Comparison of ENCODE assay signal across 1 cellular context in the genomic region with DNA sequence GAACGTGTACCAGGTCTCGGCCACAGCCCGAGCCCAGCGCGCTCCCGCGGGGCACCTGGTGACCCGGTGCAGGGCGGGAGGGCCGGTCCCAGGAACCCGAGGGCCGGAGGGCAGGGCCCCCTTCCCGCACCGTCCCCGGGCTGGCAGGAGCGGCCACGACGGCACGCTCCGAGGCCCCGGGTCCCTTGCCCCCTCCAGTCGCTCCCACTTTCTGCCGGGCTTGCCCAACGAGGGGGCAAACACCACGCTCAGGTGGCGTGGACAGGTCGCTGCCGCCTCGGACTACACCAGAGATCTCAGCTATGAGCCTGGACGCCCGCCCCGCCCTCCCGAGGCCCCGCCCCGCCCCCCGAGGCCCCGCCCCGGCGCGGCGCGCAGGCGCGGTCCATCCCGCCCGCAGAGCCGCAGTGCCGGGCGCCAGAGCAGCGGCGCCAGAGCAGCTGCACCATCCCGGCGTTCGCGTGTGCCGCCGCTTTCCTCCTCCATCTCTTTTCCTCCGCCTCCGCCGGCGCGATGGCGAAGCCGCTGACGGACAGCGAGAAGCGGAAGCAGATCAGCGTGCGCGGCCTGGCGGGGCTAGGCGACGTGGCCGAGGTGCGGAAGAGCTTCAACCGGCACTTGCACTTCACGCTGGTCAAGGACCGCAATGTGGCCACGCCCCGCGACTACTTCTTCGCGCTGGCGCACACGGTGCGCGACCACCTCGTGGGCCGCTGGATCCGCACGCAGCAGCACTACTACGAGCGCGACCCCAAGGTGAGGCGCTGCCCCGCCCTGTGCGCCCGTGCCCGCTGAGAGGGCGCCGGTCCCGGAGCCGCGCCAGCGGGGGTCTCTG.
TF ChIP-seq lines count a peak whose summit lies in the region.

A gene (plus strand): TSS at position 420 of the 835 bp plus-strand sequence. CDS start 94 bp downstream, at position 514.

TF ChIP-seq in HepG2, 621 proteins besides CTCF, POLR2A, EP300 and RAD21 (continued from another document and continues in another):
- TF ChIP-seq, protein P1, sequence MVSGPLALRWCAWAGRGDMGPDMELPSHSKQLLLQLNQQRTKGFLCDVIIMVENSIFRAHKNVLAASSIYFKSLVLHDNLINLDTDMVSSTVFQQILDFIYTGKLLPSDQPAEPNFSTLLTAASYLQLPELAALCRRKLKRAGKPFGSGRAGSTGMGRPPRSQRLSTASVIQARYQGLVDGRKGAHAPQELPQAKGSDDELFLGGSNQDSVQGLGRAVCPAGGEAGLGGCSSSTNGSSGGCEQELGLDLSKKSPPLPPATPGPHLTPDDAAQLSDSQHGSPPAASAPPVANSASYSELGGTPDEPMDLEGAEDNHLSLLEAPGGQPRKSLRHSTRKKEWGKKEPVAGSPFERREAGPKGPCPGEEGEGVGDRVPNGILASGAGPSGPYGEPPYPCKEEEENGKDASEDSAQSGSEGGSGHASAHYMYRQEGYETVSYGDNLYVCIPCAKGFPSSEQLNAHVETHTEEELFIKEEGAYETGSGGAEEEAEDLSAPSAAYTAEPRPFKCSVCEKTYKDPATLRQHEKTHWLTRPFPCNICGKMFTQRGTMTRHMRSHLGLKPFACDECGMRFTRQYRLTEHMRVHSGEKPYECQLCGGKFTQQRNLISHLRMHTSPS (CRISPR knock-in tag; IDR thresholded peaks at IDR 0.05; ENCODE audit: low read depth): peak; percentile 43; the same call in 1 of the 2 replicates
- peak; percentile 65 for TF ChIP-seq ESRRA (CRISPR knock-in tag; IDR thresholded peaks at IDR 0.05; ENCODE audit: low read depth)
- peak; percentile 95 for TF ChIP-seq ZNF274 (CRISPR knock-in tag; IDR thresholded peaks at IDR 0.05)
- TF ChIP-seq, protein P2, sequence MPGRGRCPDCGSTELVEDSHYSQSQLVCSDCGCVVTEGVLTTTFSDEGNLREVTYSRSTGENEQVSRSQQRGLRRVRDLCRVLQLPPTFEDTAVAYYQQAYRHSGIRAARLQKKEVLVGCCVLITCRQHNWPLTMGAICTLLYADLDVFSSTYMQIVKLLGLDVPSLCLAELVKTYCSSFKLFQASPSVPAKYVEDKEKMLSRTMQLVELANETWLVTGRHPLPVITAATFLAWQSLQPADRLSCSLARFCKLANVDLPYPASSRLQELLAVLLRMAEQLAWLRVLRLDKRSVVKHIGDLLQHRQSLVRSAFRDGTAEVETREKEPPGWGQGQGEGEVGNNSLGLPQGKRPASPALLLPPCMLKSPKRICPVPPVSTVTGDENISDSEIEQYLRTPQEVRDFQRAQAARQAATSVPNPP (CRISPR knock-in tag; IDR thresholded peaks at IDR 0.05): peak; percentile 74; the same call in 1 of the 2 replicates
- peak; percentile 99 for TF ChIP-seq CHCHD3 (CRISPR knock-in tag; IDR thresholded peaks at IDR 0.05)
- TF ChIP-seq, protein P3, sequence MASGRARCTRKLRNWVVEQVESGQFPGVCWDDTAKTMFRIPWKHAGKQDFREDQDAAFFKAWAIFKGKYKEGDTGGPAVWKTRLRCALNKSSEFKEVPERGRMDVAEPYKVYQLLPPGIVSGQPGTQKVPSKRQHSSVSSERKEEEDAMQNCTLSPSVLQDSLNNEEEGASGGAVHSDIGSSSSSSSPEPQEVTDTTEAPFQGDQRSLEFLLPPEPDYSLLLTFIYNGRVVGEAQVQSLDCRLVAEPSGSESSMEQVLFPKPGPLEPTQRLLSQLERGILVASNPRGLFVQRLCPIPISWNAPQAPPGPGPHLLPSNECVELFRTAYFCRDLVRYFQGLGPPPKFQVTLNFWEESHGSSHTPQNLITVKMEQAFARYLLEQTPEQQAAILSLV (CRISPR knock-in tag; IDR thresholded peaks at IDR 0.05; ENCODE audit: borderline replicate concordance): peak; percentile 94
- TF ChIP-seq WIZ (CRISPR knock-in tag; IDR thresholded peaks at IDR 0.05): peak; percentile 34
- TF ChIP-seq STAT5B (CRISPR knock-in tag; IDR thresholded peaks at IDR 0.05): peak; percentile 90
- peak; percentile 16; the same call in 1 of the 2 replicates for TF ChIP-seq NCOA1 (CRISPR knock-in tag; IDR thresholded peaks at IDR 0.05)
- peak; percentile 53 for TF ChIP-seq ZNF121 (CRISPR knock-in tag; IDR thresholded peaks at IDR 0.05)
- peak; percentile 86; the same call in 1 of the 2 replicates for TF ChIP-seq ZNF552 (CRISPR knock-in tag; IDR thresholded peaks at IDR 0.05; ENCODE audit: borderline replicate concordance)
- TF ChIP-seq ZNF543 (CRISPR knock-in tag; IDR thresholded peaks at IDR 0.05): peak; percentile 95
- peak; percentile 80 for TF ChIP-seq XRCC5 (optimal IDR thresholded peaks at IDR 0.05; ENCODE audit: low read length)
- TF ChIP-seq NFIC (IDR thresholded peaks at IDR 0.05; ENCODE audit: low read length): no peak
- TF ChIP-seq, protein P4, sequence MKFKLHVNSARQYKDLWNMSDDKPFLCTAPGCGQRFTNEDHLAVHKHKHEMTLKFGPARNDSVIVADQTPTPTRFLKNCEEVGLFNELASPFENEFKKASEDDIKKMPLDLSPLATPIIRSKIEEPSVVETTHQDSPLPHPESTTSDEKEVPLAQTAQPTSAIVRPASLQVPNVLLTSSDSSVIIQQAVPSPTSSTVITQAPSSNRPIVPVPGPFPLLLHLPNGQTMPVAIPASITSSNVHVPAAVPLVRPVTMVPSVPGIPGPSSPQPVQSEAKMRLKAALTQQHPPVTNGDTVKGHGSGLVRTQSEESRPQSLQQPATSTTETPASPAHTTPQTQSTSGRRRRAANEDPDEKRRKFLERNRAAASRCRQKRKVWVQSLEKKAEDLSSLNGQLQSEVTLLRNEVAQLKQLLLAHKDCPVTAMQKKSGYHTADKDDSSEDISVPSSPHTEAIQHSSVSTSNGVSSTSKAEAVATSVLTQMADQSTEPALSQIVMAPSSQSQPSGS (CRISPR knock-in tag; IDR thresholded peaks at IDR 0.05): peak; percentile 73
- TF ChIP-seq ZNF549 (CRISPR knock-in tag; IDR thresholded peaks at IDR 0.05): no peak
- TF ChIP-seq ZNF44 (CRISPR knock-in tag; IDR thresholded peaks at IDR 0.05): peak; percentile 94
- no peak for TF ChIP-seq SRSF9 (IDR thresholded peaks at IDR 0.05; ENCODE audit: borderline replicate concordance, insufficient read depth, low read depth, low read length, poor library complexity, severe bottlenecking)
- no peak for TF ChIP-seq ZNF460 (CRISPR knock-in tag; IDR thresholded peaks at IDR 0.05; ENCODE audit: borderline replicate concordance)
- TF ChIP-seq SCMH1 (CRISPR knock-in tag; IDR thresholded peaks at IDR 0.05; ENCODE audit: borderline replicate concordance): no peak
- TF ChIP-seq, protein P5, sequence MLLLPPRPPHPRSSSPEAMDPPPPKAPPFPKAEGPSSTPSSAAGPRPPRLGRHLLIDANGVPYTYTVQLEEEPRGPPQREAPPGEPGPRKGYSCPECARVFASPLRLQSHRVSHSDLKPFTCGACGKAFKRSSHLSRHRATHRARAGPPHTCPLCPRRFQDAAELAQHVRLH (CRISPR knock-in tag; IDR thresholded peaks at IDR 0.05; ENCODE audit: borderline replicate concordance, low read depth): peak; percentile 96
- TF ChIP-seq SRY (CRISPR knock-in tag; IDR thresholded peaks at IDR 0.05): peak; percentile 92; the same call in 1 of the 2 replicates
- TF ChIP-seq, protein P6, sequence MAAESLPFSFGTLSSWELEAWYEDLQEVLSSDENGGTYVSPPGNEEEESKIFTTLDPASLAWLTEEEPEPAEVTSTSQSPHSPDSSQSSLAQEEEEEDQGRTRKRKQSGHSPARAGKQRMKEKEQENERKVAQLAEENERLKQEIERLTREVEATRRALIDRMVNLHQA (CRISPR knock-in tag; IDR thresholded peaks at IDR 0.05): no peak
- TF ChIP-seq GPN1 (CRISPR knock-in tag; IDR thresholded peaks at IDR 0.05; ENCODE audit: borderline replicate concordance): peak; percentile 75; the same call in 1 of the 2 replicates
- peak; percentile 98 for TF ChIP-seq ZNF891 (CRISPR knock-in tag; IDR thresholded peaks at IDR 0.05)
- TF ChIP-seq, protein P7, sequence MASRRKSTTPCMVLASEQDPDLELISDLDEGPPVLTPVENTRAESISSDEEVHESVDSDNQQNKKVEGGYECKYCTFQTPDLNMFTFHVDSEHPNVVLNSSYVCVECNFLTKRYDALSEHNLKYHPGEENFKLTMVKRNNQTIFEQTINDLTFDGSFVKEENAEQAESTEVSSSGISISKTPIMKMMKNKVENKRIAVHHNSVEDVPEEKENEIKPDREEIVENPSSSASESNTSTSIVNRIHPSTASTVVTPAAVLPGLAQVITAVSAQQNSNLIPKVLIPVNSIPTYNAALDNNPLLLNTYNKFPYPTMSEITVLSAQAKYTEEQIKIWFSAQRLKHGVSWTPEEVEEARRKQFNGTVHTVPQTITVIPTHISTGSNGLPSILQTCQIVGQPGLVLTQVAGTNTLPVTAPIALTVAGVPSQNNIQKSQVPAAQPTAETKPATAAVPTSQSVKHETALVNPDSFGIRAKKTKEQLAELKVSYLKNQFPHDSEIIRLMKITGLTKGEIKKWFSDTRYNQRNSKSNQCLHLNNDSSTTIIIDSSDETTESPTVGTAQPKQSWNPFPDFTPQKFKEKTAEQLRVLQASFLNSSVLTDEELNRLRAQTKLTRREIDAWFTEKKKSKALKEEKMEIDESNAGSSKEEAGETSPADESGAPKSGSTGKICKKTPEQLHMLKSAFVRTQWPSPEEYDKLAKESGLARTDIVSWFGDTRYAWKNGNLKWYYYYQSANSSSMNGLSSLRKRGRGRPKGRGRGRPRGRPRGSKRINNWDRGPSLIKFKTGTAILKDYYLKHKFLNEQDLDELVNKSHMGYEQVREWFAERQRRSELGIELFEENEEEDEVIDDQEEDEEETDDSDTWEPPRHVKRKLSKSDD (CRISPR knock-in tag; IDR thresholded peaks at IDR 0.05; ENCODE audit: low read depth): peak; percentile 92
- TF ChIP-seq ZNF3 (CRISPR knock-in tag; IDR thresholded peaks at IDR 0.05): 0 out of 2 replicates have a peak, but pooled peaks have one; percentile 8
- TF ChIP-seq FOSL1 (CRISPR knock-in tag; IDR thresholded peaks at IDR 0.05; ENCODE audit: borderline replicate concordance): peak; percentile 55; the same call in 1 of the 2 replicates
- peak; percentile 11; the same call in 1 of the 2 replicates for TF ChIP-seq NR2F2 (IDR thresholded peaks at IDR 0.05; ENCODE audit: borderline replicate concordance, low read depth)
- TF ChIP-seq, protein P8, sequence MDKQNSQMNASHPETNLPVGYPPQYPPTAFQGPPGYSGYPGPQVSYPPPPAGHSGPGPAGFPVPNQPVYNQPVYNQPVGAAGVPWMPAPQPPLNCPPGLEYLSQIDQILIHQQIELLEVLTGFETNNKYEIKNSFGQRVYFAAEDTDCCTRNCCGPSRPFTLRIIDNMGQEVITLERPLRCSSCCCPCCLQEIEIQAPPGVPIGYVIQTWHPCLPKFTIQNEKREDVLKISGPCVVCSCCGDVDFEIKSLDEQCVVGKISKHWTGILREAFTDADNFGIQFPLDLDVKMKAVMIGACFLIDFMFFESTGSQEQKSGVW (CRISPR knock-in tag; IDR thresholded peaks at IDR 0.05; ENCODE audit: borderline replicate concordance): no peak
- peak; percentile 89 for TF ChIP-seq ZSCAN9 (CRISPR knock-in tag; IDR thresholded peaks at IDR 0.05; ENCODE audit: borderline replicate concordance)
- TF ChIP-seq ZNF564 (CRISPR knock-in tag; IDR thresholded peaks at IDR 0.05): peak; percentile 72; the same call in 1 of the 2 replicates
- TF ChIP-seq GABPB1 (CRISPR knock-in tag; IDR thresholded peaks at IDR 0.05): peak; percentile 90
- TF ChIP-seq, protein P9, sequence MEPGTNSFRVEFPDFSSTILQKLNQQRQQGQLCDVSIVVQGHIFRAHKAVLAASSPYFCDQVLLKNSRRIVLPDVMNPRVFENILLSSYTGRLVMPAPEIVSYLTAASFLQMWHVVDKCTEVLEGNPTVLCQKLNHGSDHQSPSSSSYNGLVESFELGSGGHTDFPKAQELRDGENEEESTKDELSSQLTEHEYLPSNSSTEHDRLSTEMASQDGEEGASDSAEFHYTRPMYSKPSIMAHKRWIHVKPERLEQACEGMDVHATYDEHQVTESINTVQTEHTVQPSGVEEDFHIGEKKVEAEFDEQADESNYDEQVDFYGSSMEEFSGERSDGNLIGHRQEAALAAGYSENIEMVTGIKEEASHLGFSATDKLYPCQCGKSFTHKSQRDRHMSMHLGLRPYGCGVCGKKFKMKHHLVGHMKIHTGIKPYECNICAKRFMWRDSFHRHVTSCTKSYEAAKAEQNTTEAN (CRISPR knock-in tag; conservative IDR thresholded peaks at IDR 0.05): peak; percentile 68; the same call in 1 of the 2 replicates
- peak; percentile 87 for TF ChIP-seq RXRA (CRISPR knock-in tag; IDR thresholded peaks at IDR 0.05)
- TF ChIP-seq, protein P10, sequence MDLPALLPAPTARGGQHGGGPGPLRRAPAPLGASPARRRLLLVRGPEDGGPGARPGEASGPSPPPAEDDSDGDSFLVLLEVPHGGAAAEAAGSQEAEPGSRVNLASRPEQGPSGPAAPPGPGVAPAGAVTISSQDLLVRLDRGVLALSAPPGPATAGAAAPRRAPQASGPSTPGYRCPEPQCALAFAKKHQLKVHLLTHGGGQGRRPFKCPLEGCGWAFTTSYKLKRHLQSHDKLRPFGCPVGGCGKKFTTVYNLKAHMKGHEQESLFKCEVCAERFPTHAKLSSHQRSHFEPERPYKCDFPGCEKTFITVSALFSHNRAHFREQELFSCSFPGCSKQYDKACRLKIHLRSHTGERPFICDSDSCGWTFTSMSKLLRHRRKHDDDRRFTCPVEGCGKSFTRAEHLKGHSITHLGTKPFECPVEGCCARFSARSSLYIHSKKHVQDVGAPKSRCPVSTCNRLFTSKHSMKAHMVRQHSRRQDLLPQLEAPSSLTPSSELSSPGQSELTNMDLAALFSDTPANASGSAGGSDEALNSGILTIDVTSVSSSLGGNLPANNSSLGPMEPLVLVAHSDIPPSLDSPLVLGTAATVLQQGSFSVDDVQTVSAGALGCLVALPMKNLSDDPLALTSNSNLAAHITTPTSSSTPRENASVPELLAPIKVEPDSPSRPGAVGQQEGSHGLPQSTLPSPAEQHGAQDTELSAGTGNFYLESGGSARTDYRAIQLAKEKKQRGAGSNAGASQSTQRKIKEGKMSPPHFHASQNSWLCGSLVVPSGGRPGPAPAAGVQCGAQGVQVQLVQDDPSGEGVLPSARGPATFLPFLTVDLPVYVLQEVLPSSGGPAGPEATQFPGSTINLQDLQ (CRISPR knock-in tag; IDR thresholded peaks at IDR 0.05): peak; percentile 62; the same call in 1 of the 2 replicates
- peak; percentile 77 for TF ChIP-seq MED1 (CRISPR knock-in tag; IDR thresholded peaks at IDR 0.05)
- peak; percentile 90; the same call in 1 of the 2 replicates for TF ChIP-seq ZNF672 (CRISPR knock-in tag; IDR thresholded peaks at IDR 0.05)
- TF ChIP-seq, protein P11, sequence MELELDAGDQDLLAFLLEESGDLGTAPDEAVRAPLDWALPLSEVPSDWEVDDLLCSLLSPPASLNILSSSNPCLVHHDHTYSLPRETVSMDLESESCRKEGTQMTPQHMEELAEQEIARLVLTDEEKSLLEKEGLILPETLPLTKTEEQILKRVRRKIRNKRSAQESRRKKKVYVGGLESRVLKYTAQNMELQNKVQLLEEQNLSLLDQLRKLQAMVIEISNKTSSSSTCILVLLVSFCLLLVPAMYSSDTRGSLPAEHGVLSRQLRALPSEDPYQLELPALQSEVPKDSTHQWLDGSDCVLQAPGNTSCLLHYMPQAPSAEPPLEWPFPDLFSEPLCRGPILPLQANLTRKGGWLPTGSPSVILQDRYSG (CRISPR knock-in tag; IDR thresholded peaks at IDR 0.05): peak; percentile 76; the same call in 1 of the 2 replicates
- TF ChIP-seq ZNF670 (CRISPR knock-in tag; IDR thresholded peaks at IDR 0.05; ENCODE audit: borderline replicate concordance): no peak; the same call in 1 of the 2 replicates
- peak; percentile 98 for TF ChIP-seq POLR2G (IDR thresholded peaks at IDR 0.05; ENCODE audit: low read depth, low read length)
- TF ChIP-seq ZNF335 (CRISPR knock-in tag; IDR thresholded peaks at IDR 0.05): peak; percentile 61
- TF ChIP-seq, protein P12, sequence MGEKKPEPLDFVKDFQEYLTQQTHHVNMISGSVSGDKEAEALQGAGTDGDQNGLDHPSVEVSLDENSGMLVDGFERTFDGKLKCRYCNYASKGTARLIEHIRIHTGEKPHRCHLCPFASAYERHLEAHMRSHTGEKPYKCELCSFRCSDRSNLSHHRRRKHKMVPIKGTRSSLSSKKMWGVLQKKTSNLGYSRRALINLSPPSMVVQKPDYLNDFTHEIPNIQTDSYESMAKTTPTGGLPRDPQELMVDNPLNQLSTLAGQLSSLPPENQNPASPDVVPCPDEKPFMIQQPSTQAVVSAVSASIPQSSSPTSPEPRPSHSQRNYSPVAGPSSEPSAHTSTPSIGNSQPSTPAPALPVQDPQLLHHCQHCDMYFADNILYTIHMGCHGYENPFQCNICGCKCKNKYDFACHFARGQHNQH (CRISPR knock-in tag; IDR thresholded peaks at IDR 0.05): peak; percentile 93
